Comparison of ENCODE assay signal across 27 cellular contexts in the genomic region with DNA sequence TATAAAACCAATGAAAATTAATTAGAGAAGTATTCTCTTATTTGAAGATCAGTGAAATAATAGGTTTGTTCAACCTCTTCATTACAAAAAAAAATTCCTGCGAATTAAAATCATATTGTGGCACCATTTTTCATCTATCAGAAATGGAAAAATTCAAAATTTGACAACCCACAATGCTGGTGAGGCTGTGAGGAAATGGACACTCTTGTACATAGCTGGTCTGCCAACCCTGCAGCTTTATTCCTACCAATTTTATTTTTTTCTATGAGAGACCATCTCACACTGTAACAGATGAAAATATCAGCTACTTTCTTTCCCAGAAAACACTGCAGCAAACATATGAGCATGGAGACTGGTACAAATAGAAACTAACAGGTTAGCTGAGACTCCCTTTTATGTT.
"Had no signal": no experiment of that assay in that cellular context is flagged by ENCODE, and none has a peak within 500 bp of the region (broad histone marks: within the 10 kb centered on the region; RNA-seq: fewer than 3 reads in every experiment).

No MANE protein-coding gene starts in this region.

- H3K4me3 ChIP-seq: stomach, suprapubic skin, testis, thoracic aorta, thyroid gland, tibial artery, tibial nerve, transverse colon, upper lobe of left lung, upper lobe of right lung, uterus, vagina had no signal

- H3K27ac ChIP-seq: stomach, suprapubic skin, testis, thoracic aorta, thyroid gland, tibial artery, tibial nerve, transverse colon, upper lobe of left lung, upper lobe of right lung, uterus, vagina had no signal

- H3K9me3 ChIP-seq: stomach, suprapubic skin, testis, thoracic aorta, thyroid gland, tibial artery, tibial nerve, transverse colon, upper lobe of left lung, upper lobe of right lung, uterus, vagina had no signal

- ATAC-seq: stimulated activated effector memory CD8-positive, alpha-beta T cell treated with anti-CD3 and anti-CD28 coated beads, Interleukin-12 subunit alpha, Interleukin-12 subunit beta, amount 100 ng/mL, for 72 hours; stimulated activated memory B cell treated with anti-CD40 and anti-IgM and Interleukin-4, amounts not matched to agents 10 μg/mL and 1 μg/mL and 100 μg/mL, for 72 hours; stimulated activated naive B cell treated with anti-CD40 and anti-IgM and Interleukin-4, amounts not matched to agents 10 μg/mL and 1 μg/mL and 100 μg/mL, for 72 hours; stimulated activated naive CD8-positive, alpha-beta T cell treated with anti-CD3 and anti-CD28 coated beads, Interleukin-15, amount 100 ng/mL, for 72 hours; stimulated activated naive CD8-positive, alpha-beta T cell treated with anti-CD3 and anti-CD28 coated beads, Interleukin-15, Interleukin-2, amounts not matched to agents 100 U/mL and 50 U/mL, for 24 hours; upper lobe of right lung had no signal

- H3K36me3 ChIP-seq: stomach, suprapubic skin, thoracic aorta, thyroid gland, tibial artery, tibial nerve, transverse colon, upper lobe of left lung, upper lobe of right lung, uterus, vagina had no signal

- H3K4me1 ChIP-seq: stomach, suprapubic skin, testis, thyroid gland, tibial artery, tibial nerve, transverse colon, upper lobe of left lung, upper lobe of right lung, uterus, vagina had no signal

- DNase-seq: stimulated activated CD4-positive, alpha-beta T cell treated with anti-CD3 and anti-CD28 coated beads, Interleukin-2, amount 100 ng/mL, for 48 hours; stimulated activated CD4-positive, alpha-beta T cell treated with anti-CD3 and anti-CD28 coated beads, Interleukin-4, amount 100 ng/mL, for 1 hour; stimulated activated CD4-positive, alpha-beta T cell treated with anti-CD3 and anti-CD28 coated beads, Interleukin-4, amount 100 ng/mL, for 24 hours; stimulated activated CD4-positive, alpha-beta T cell treated with anti-CD3 and anti-CD28 coated beads, Interleukin-4, amount 100 ng/mL, for 4 hours; stimulated activated CD8-positive, alpha-beta memory T cell treated with anti-CD3 and anti-CD28 coated beads, Interleukin-4, amount 100 ng/mL, for 48 hours; stimulated activated naive B cell treated with anti-CD40 and anti-IgM and Interleukin-4, amounts not matched to agents 10 μg/mL and 1 μg/mL and 100 μg/mL, for 72 hours; stimulated activated naive CD4-positive, alpha-beta T cell; stimulated activated naive CD4-positive, alpha-beta T cell treated with Interleukin-2 at 50 U/mL for 16 hours; stimulated activated naive CD8-positive, alpha-beta T cell treated with anti-CD3 and anti-CD28 coated beads, Interleukin-15, amount 100 ng/mL, for 72 hours; stimulated activated naive CD8-positive, alpha-beta T cell treated with anti-CD3 and anti-CD28 coated beads, Interleukin-15, Interleukin-2, amounts not matched to agents 100 U/mL and 50 U/mL, for 24 hours; stomach; substantia nigra; testis; thyroid gland; tibial artery; transverse colon; trophoblast cell; upper lobe of left lung; upper lobe of right lung; uterus had no signal

- FAIRE-seq: urothelium cell line had no signal

- H3K27me3 ChIP-seq: stomach, suprapubic skin, testis, thyroid gland, tibial artery, tibial nerve, transverse colon, upper lobe of left lung, upper lobe of right lung, uterus, vagina had no signal
